3 cellular contexts compared by ENCODE assay signal in genomic region chr13:42758515-42758914, GRCh38.
TF ChIP-seq lines count a peak whose summit lies in the region.

No MANE protein-coding gene starts in this region.

TF ChIP-seq in GM23338, 12 proteins besides CTCF, POLR2A, EP300 and RAD21 (continues in another document):
- TF ChIP-seq STAT1 (IDR thresholded peaks at IDR 0.05; ENCODE audit: unreplicated experiment) (no peak), ETS1 (IDR thresholded peaks at IDR 0.05) (no peak), EZH2 (IDR thresholded peaks at IDR 0.05; ENCODE audit: low read depth, unreplicated experiment) (no peak), ZNF462 (CRISPR knock-in tag; IDR thresholded peaks at IDR 0.05) (no peak), JUNB (IDR thresholded peaks at IDR 0.05; ENCODE audit: unreplicated experiment) (no peak)

TF ChIP-seq in endothelial cell of umbilical vein, 7 proteins besides CTCF, POLR2A, EP300 and RAD21:
- TF ChIP-seq FOS (IDR thresholded peaks at IDR 0.05; ENCODE audit: borderline replicate concordance, insufficient read depth, low read length) (no peak), JUN (IDR thresholded peaks at IDR 0.05; ENCODE audit: borderline replicate concordance, insufficient read depth, insufficient read length, low read depth) (no peak), MAX (IDR thresholded peaks at IDR 0.05; ENCODE audit: insufficient read depth, insufficient read length) (no peak), GATA2 (IDR thresholded peaks at IDR 0.05; ENCODE audit: insufficient read depth, insufficient read length, low read depth, low read length) (no peak), EZH2 (IDR thresholded peaks at IDR 0.05; ENCODE audit: borderline replicate concordance, low read depth, low read length, severe bottlenecking) (no peak), MYC (IDR thresholded peaks at IDR 0.05; ENCODE audit: low read depth, low read length) (no peak), POLR2AphosphoS5 (IDR thresholded peaks at IDR 0.05; ENCODE audit: insufficient read depth, low read depth, low read length) (no peak)

TF ChIP-seq in liver, 16 proteins besides CTCF, POLR2A, EP300 and RAD21:
- TF ChIP-seq REST (IDR thresholded peaks at IDR 0.05) (no peak), HNF4A (conservative IDR thresholded peaks at IDR 0.05) (peak; percentile 40 to 46), RXRA (IDR thresholded peaks at IDR 0.05) (peak; percentile 49 to 53), MAX (IDR thresholded peaks at IDR 0.05) (no peak), SP1 (IDR thresholded peaks at IDR 0.05) (no peak), EGR1 (IDR thresholded peaks at IDR 0.05; ENCODE audit: low read depth in 2 of 2) (no peak), FOXA2 (IDR thresholded peaks at IDR 0.05) (peak; percentile 6), HNF4G (IDR thresholded peaks at IDR 0.05) (no peak), FOXA1 (IDR thresholded peaks at IDR 0.05) (no peak), ATF3 (IDR thresholded peaks at IDR 0.05) (no peak), YY1 (IDR thresholded peaks at IDR 0.05) (no peak), JUND (IDR thresholded peaks at IDR 0.05) (no peak), TAF1 (conservative IDR thresholded peaks at IDR 0.05) (no peak), ZBTB33 (IDR thresholded peaks at IDR 0.05) (no peak), NR2F2 (IDR thresholded peaks at IDR 0.05) (no peak)
